ENCODE assay signal across 8 cellular contexts in genomic region chr11:19117760-19118097, GRCh38. TPM values are rescaled to one million over a fixed set of nuclear protein-coding genes. Genes with fewer than 3 reads are reported as not detected.
DNase-seq lines count a peak whose midpoint lies in the region; ATAC-seq, FAIRE-seq and TF ChIP-seq lines count a peak whose summit lies in the region.

No MANE protein-coding gene starts in this region.

- CTCF ChIA-PET in A549 (lab: Yijun Ruan, JAX) = interaction anchor here (1.0 kb wide), 1 partner anchor 73 kb away, joined by 3 read pairs; no protein-coding TSS in a partner anchor

- peaks cover 3% of the 10 kb centered on the region for H3K36me3 Mint-ChIP-seq in mesothelial cell of epicardium

- TF ChIP-seq EP300 in A549 (IDR thresholded peaks at IDR 0.05) = no peak

- H3K27me3 ChIP-seq in HUES64 (ENCODE audit: insufficient read depth, low read length) (no peaks in the 10 kb centered on the region), bronchial epithelial cell (ENCODE audit: control insufficient read depth, insufficient read depth, low read length) (no peaks in the 10 kb centered on the region)

- 26% methylated on average over 7 of the region's 7 CpGs for WGBS in A549 (ENCODE audit: missing lambda C conversion rate)
- WGBS in HUES64 = 7% methylated on average over 6 of the region's 7 CpGs

- DNase-seq in A549 (ENCODE audit: low read depth in 1 of 2, low spot score in 1 of 2) (no peak), bronchial epithelial cell (ENCODE audit: low read depth) (no peak), mesothelial cell of epicardium (ENCODE audit: low spot score in 2 of 2, unreplicated experiment in 2 of 2) (no peak), UCSD-AML1 (lab: John Stamatoyannopoulos, UW; ENCODE audit: unreplicated experiment) (no peak), C1 segment of cervical spinal cord (lab: John Stamatoyannopoulos, UW) (no peak)
- no peak for DNase-seq in activated CD4-positive, alpha-beta T cell treated with anti-CD3 and anti-CD28 coated beads, Interleukin-2, amount 50 U/mL, for 48 hours

- POLR2A ChIA-PET in A549 (lab: Yijun Ruan, JAX) = no interaction called here

- H3K27ac Mint-ChIP-seq in mesothelial cell of epicardium = no peak overlapping the region

- peak overlapping the region; percentile 93 for H3K4me2 ChIP-seq in A549

- TF ChIP-seq CTCF in A549 (IDR thresholded peaks at IDR 0.05) (no peak), bronchial epithelial cell (IDR thresholded peaks at IDR 0.05; ENCODE audit: insufficient read depth, low read length, severe bottlenecking) (no peak), mesothelial cell of epicardium (IDR thresholded peaks at IDR 0.05; ENCODE audit: unreplicated experiment) (no peak)

- H3K27me3 Mint-ChIP-seq in mesothelial cell of epicardium (ENCODE audit: low read depth) = peaks cover 12% of the 10 kb centered on the region

- H3K36me3 ChIP-seq in HUES64 (ENCODE audit: insufficient read depth, low read length) (peaks cover 11% of the 10 kb centered on the region), bronchial epithelial cell (ENCODE audit: control insufficient read depth, insufficient read depth, low read length) (no peaks in the 10 kb centered on the region)

- peaks cover 14% of the 10 kb centered on the region for H3K4me1 Mint-ChIP-seq in mesothelial cell of epicardium

- H3K9me3 ChIP-seq in A549 = no peaks in the 10 kb centered on the region
- H3K9me3 ChIP-seq in HUES64 (ENCODE audit: insufficient read depth, low read depth, low read length) = no peaks in the 10 kb centered on the region

- no peak; a peak in 2 of 6 replicates for ATAC-seq in A549
- ATAC-seq in GM18858 (IDR thresholded peaks at IDR 0.05; ENCODE audit: unreplicated experiment) = no peak

- H3K4me3 Mint-ChIP-seq in mesothelial cell of epicardium = peak overlapping the region; percentile 89

- no peaks in the 10 kb centered on the region for H3K9me3 Mint-ChIP-seq in mesothelial cell of epicardium

- FAIRE-seq in A549 (lab: Jason Lieb, UNC) (no peak), bronchial epithelial cell (lab: Jason Lieb, UNC) (no peak)

- peak overlapping the region; percentile 83 to 91 for H3K27ac ChIP-seq in A549
- H3K27ac ChIP-seq in HUES64 (ENCODE audit: low read depth, low read length) = no peak overlapping the region

- H3K4me1 ChIP-seq in A549 = peaks cover 8% of the 10 kb centered on the region; the same call in 2 of the 3 replicates
- H3K4me1 ChIP-seq in HUES64 (ENCODE audit: insufficient read depth, low read length) = peaks cover 12% of the 10 kb centered on the region; the same call in 1 of the 2 replicates

- peak overlapping the region; percentile 80 for H3K9ac ChIP-seq in HUES64 (ENCODE audit: low read depth, low read length)

- peak overlapping the region; percentile 80 for H3K4me3 ChIP-seq in A549
- H3K4me3 ChIP-seq in HUES64 (ENCODE audit: low read length) = peak overlapping the region; percentile 68
- peak overlapping the region; percentile 82 for H3K4me3 ChIP-seq in bronchial epithelial cell (ENCODE audit: low read depth, low read length)

- TF ChIP-seq POLR2A in A549 (IDR thresholded peaks at IDR 0.05; ENCODE audit: low read length) = no peak

- no peak for TF ChIP-seq RAD21 in A549 (conservative IDR thresholded peaks at IDR 0.05 in 1 of 2, IDR thresholded peaks at IDR 0.05 in 1 of 2)

TF ChIP-seq in A549, 52 proteins besides CTCF, POLR2A, EP300 and RAD21:
- no peak for TF ChIP-seq PBX3 (IDR thresholded peaks at IDR 0.05)
- no peak for TF ChIP-seq KDM5A (IDR thresholded peaks at IDR 0.05)
- no peak for TF ChIP-seq NFE2L2 (conservative IDR thresholded peaks at IDR 0.05; ENCODE audit: low read length)
- TF ChIP-seq TP53 (CRISPR knock-in tag; IDR thresholded peaks at IDR 0.05) = no peak
- TF ChIP-seq ESRRA (IDR thresholded peaks at IDR 0.05; ENCODE audit: borderline replicate concordance, low read length) = no peak
- TF ChIP-seq ELK1 (IDR thresholded peaks at IDR 0.05; ENCODE audit: low read depth, low read length) = no peak
- no peak for TF ChIP-seq ZNF302 (CRISPR knock-in tag; IDR thresholded peaks at IDR 0.05)
- TF ChIP-seq POLR2AphosphoS2 (conservative IDR thresholded peaks at IDR 0.05; ENCODE audit: low read length) = no peak
- TF ChIP-seq HMGXB4 (CRISPR knock-in tag; IDR thresholded peaks at IDR 0.05; ENCODE audit: borderline replicate concordance) = no peak
- TF ChIP-seq CEBPB (IDR thresholded peaks at IDR 0.05) = no peak
- no peak for TF ChIP-seq MYC (IDR thresholded peaks at IDR 0.05; ENCODE audit: borderline replicate concordance, low read length)
- no peak for TF ChIP-seq ZC3H11A (IDR thresholded peaks at IDR 0.05)
- TF ChIP-seq CHD4 (IDR thresholded peaks at IDR 0.05; ENCODE audit: borderline replicate concordance) = no peak
- TF ChIP-seq HOXB13 (CRISPR knock-in tag; IDR thresholded peaks at IDR 0.05; ENCODE audit: low read depth) = no peak
- no peak for TF ChIP-seq SREBF2 (IDR thresholded peaks at IDR 0.05)
- no peak for TF ChIP-seq RFX5 (IDR thresholded peaks at IDR 0.05)

RNA-seq across cellular contexts. Expression of gene ZDHHC13, which starts 0.8 kb away (rescaled TPM):
- polyA plus RNA-seq in A549 (2011; rRNA removed) (28.6 and 34.3 TPM in 2 replicates), A549 (2017; fragmentation: RNase III; extraction: RNeasy Plus Mini Kit Qiagen cat#74134 plus additional on column Dnase treatment) (14.9 to 17.6 TPM (median 16.5 TPM) in 3 replicates)
- 8.0 and 9.9 TPM in 2 replicates for polyA plus RNA-seq in A549 (2012; cell fraction: cytosol; rRNA removed)
- polyA plus RNA-seq in A549 (2012; cell fraction: nucleus; rRNA removed) = 6.7 and 9.2 TPM in 2 replicates
- 14.0 and 20.7 TPM in 2 replicates for polyA minus RNA-seq in A549 (2011; rRNA and poly(A)+ RNA removed)
- polyA plus RNA-seq in HUES64 (2013, experiment 1 of 2) = 15.1 TPM
- 15.8 TPM for polyA plus RNA-seq in HUES64 (2013, experiment 2 of 2)
- total RNA-seq in bronchial epithelial cell (21.6 and 34.4 TPM in 2 replicates), mesothelial cell of epicardium (14.2 to 19.1 TPM (median 17.3 TPM) in 3 replicates)

RNA-seq across cellular contexts. Expression of gene MRGPRX2, which starts 57.2 kb away (rescaled TPM):
- polyA plus RNA-seq in A549 (2011; rRNA removed) (not detected in 2 replicates), A549 (2017; fragmentation: RNase III; extraction: RNeasy Plus Mini Kit Qiagen cat#74134 plus additional on column Dnase treatment) (not detected in 3 replicates)
- polyA plus RNA-seq in A549 (2012; cell fraction: cytosol; rRNA removed) = not detected in 2 replicates
- polyA plus RNA-seq in A549 (2012; cell fraction: nucleus; rRNA removed) = not detected in 2 replicates
- polyA minus RNA-seq in A549 (2011; rRNA and poly(A)+ RNA removed) = not detected in 2 replicates
- polyA plus RNA-seq in HUES64 (2013, experiment 1 of 2) = not detected
- not detected for polyA plus RNA-seq in HUES64 (2013, experiment 2 of 2)
- total RNA-seq in bronchial epithelial cell (not detected in 2 replicates), mesothelial cell of epicardium (not detected in 3 replicates)
